ENCODE assay signal across 8 cellular contexts in genomic region chr1:6260961-6261614, GRCh38. TPM values are rescaled to one million over a fixed set of nuclear protein-coding genes. Genes with fewer than 3 reads are reported as not detected.
A peak's percentile ranks its signal among the peaks of the same experiment; 100 is the strongest.
DNase-seq lines count a peak whose midpoint lies in the region; ATAC-seq, FAIRE-seq and TF ChIP-seq lines count a peak whose summit lies in the region.

Gene GPR153, minus strand, starts transcription at chr1:6261098. Its CDS starts 6,193 bp downstream, at chr1:6254905.

- intact Hi-C loops in colonic mucosa (cut with DNase I): no loop called here

- no peaks in the 10 kb centered on the region for H3K36me3 ChIP-seq in HUES48 (ENCODE audit: control insufficient read depth, insufficient read depth, low read length)
- H3K36me3 ChIP-seq in colonic mucosa: no peaks in the 10 kb centered on the region

- no peak for TF ChIP-seq CTCF in WI38 (IDR thresholded peaks at IDR 0.05; ENCODE audit: low read depth, low read length)
- no peak for TF ChIP-seq CTCF in colonic mucosa (IDR thresholded peaks at IDR 0.05)

- H3K27me3 ChIP-seq in HUES48 (ENCODE audit: control insufficient read depth, insufficient read depth, low read length) (peaks cover 29% of the 10 kb centered on the region), colonic mucosa (no peaks in the 10 kb centered on the region)

- no peak for TF ChIP-seq POLR2A in H54 (IDR thresholded peaks at IDR 0.05; ENCODE audit: low read depth, low read length)

- no peak for FAIRE-seq in H54 (lab: Jason Lieb, UNC)

- no peak for ATAC-seq in GM21367 (IDR thresholded peaks at IDR 0.05; ENCODE audit: unreplicated experiment)

- H3K27ac ChIP-seq in HUES48 (ENCODE audit: low read depth, low read length) (no peak within 1 kb of the TSS), colonic mucosa (peak within 1 kb of the TSS; percentile 27)

- H3K4me3 ChIP-seq in HUES48 (ENCODE audit: low read depth, low read length) (peak within 1 kb of the TSS; percentile 69), WI38 (ENCODE audit: low read depth, low read length) (peak within 1 kb of the TSS; percentile 69), colonic mucosa (peak within 1 kb of the TSS; percentile 54)

- no peaks in the 10 kb centered on the region for H3K9me3 ChIP-seq in HUES48 (ENCODE audit: control insufficient read depth, insufficient read depth, low read length)
- no peaks in the 10 kb centered on the region for H3K9me3 ChIP-seq in colonic mucosa

- peak; percentile 46 for DNase-seq in EL
- peak; percentile 57 for DNase-seq in colonic mucosa
- DNase-seq in lung microvascular endothelial cell (ENCODE audit: low read depth in 2 of 2): peak; percentile 52 to 57
- peak; percentile 14 to 40 for DNase-seq in stimulated activated CD8-positive, alpha-beta memory T cell treated with anti-CD3 and anti-CD28 coated beads, Interleukin-4, amount 100 ng/mL, for 4 hours (ENCODE audit: low read depth in 2 of 2, low spot score in 1 of 2)
- no peak for DNase-seq in H54 (ENCODE audit: insufficient read length, low spot score)

- H3K9ac ChIP-seq in HUES48 (ENCODE audit: low read depth, low read length) (no peak within 1 kb of the TSS), colonic mucosa (ENCODE audit: low read depth in 2 of 2, low read length in 2 of 2) (peak within 1 kb of the TSS; percentile 28 to 57)

- peaks cover 3% of the 10 kb centered on the region; the same call in 1 of the 2 replicates for H3K4me1 ChIP-seq in HUES48 (ENCODE audit: control insufficient read depth, insufficient read depth, low read length)
- peaks cover 7% of the 10 kb centered on the region for H3K4me1 ChIP-seq in colonic mucosa

RNA-seq across cellular contexts. Expression of gene GPR153, which starts in this region (rescaled TPM):
- total RNA-seq in colonic mucosa (10 to 100 TPM; 19.6 to 21.0 TPM), lung microvascular endothelial cell (1.7 and 3.0 TPM in 2 replicates)
